Comparison of ENCODE assay signal across 10 cellular contexts in the genomic region with DNA sequence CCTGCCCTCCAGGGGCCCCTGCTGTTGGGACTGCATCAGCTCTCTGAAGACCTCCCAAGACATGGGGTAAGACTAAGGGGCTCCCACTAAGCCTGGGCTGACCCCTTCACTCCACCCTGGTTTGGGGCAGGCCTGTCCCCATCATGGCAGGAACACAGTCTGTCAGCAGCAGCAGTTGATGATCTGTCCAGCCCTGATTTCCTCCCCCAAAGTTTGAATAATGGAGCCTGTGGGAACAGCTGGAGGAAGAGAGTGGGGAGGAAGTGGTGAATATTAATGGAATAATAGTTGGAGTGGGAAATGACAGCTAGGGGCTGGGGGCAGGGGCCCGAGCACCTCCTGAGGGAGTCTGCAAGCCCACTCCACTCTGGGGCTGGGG. TPM values are rescaled to one million over a fixed set of nuclear protein-coding genes. Genes with fewer than 3 reads are reported as not detected.
A peak's percentile ranks its signal among the peaks of the same experiment; 100 is the strongest.
DNase-seq lines count a peak whose midpoint lies in the region; ATAC-seq and TF ChIP-seq lines count a peak whose summit lies in the region.
"Had no signal": no experiment of that assay in that cellular context is flagged by ENCODE, and none has a peak within 500 bp of the region (broad histone marks: within the 10 kb centered on the region; RNA-seq: fewer than 3 reads in every experiment).

No MANE protein-coding gene starts in this region.

- no peak for DNase-seq in T-helper 2 cell treated with Interferon-gamma antibody and Interleukin-4, amounts not matched to agents 5 μg/mL and 100 μg/mL, for 36 hours (ENCODE audit: low spot score)
- DNase-seq in T-helper 2 cell (no peak), left kidney (ENCODE audit: low read depth, low spot score) (peak; percentile 30), stomach (no peak), NCI-H2196 (lab: John Stamatoyannopoulos, UW; ENCODE audit: unreplicated experiment) (no peak)
- DNase-seq in activated naive CD8-positive, alpha-beta T cell treated with anti-CD3 and anti-CD28 coated beads, Interleukin-2, amount 50 U/mL, for 24 hours, result no peak
- DNase-seq in activated CD4-positive, alpha-beta T cell treated with anti-CD3 and anti-CD28 coated beads for 48 hours, result no peak
- DNase-seq in stimulated activated CD4-positive, alpha-beta T cell treated with anti-CD3 and anti-CD28 coated beads, Interleukin-2, amount 100 ng/mL, for 48 hours, result no peak

- H3K4me3 Mint-ChIP-seq in T-helper 2 cell treated with Interferon-gamma antibody and Interleukin-4, amounts not matched to agents 5 μg/mL and 100 μg/mL, for 36 hours, result peak overlapping the region; percentile 87
- peak overlapping the region; percentile 38 for H3K4me3 Mint-ChIP-seq in activated naive CD8-positive, alpha-beta T cell treated with anti-CD3 and anti-CD28 coated beads, Interleukin-2, amount 50 U/mL, for 24 hours

- no peak for TF ChIP-seq CTCF in stomach (IDR thresholded peaks at IDR 0.05)

- H3K4me3 ChIP-seq in stomach, result peak overlapping the region; percentile 46 to 56 (median 51)
- H3K4me3 ChIP-seq: A549 had no signal

- H3K27ac ChIP-seq in stomach, result peak overlapping the region; percentile 43 to 87 (median 80)
- H3K27ac ChIP-seq: A549 had no signal

- no peaks in the 10 kb centered on the region for H3K9me3 Mint-ChIP-seq in T-helper 2 cell treated with Interferon-gamma antibody and Interleukin-4, amounts not matched to agents 5 μg/mL and 100 μg/mL, for 36 hours
- H3K9me3 Mint-ChIP-seq in activated naive CD8-positive, alpha-beta T cell treated with anti-CD3 and anti-CD28 coated beads, Interleukin-2, amount 50 U/mL, for 24 hours, result no peaks in the 10 kb centered on the region

- H3K27me3 Mint-ChIP-seq in T-helper 2 cell treated with Interferon-gamma antibody and Interleukin-4, amounts not matched to agents 5 μg/mL and 100 μg/mL, for 36 hours (ENCODE audit: low read depth), result no peaks in the 10 kb centered on the region
- no peaks in the 10 kb centered on the region for H3K27me3 Mint-ChIP-seq in activated naive CD8-positive, alpha-beta T cell treated with anti-CD3 and anti-CD28 coated beads, Interleukin-2, amount 50 U/mL, for 24 hours

- no peaks in the 10 kb centered on the region for H3K9me3 ChIP-seq in stomach
- H3K9me3 ChIP-seq: A549 had no signal

- peaks cover 28 to 64% (median 63%) of the 10 kb centered on the region in 4 donors for H3K36me3 ChIP-seq in stomach

- H3K4me1 Mint-ChIP-seq in T-helper 2 cell treated with Interferon-gamma antibody and Interleukin-4, amounts not matched to agents 5 μg/mL and 100 μg/mL, for 36 hours (ENCODE audit: low read depth), result peaks cover 20% of the 10 kb centered on the region
- peaks cover 17% of the 10 kb centered on the region for H3K4me1 Mint-ChIP-seq in activated naive CD8-positive, alpha-beta T cell treated with anti-CD3 and anti-CD28 coated beads, Interleukin-2, amount 50 U/mL, for 24 hours

- peaks cover 27 to 50% (median 47%) of the 10 kb centered on the region in 4 donors for H3K4me1 ChIP-seq in stomach
- H3K4me1 ChIP-seq: A549 had no signal

- ATAC-seq in activated naive CD8-positive, alpha-beta T cell treated with anti-CD3 and anti-CD28 coated beads, Interleukin-2, amount 50 U/mL, for 24 hours, result peak; percentile 4
- ATAC-seq: A549 had no signal

- intact Hi-C loops in stomach (cut with DNase I; ENCODE audit: low total_unique reads), result no loop called here

- 53 to 87% (median 61%) methylated on average over 1 of the region's 1 CpG for WGBS in stomach, 5 donors

- no peak for TF ChIP-seq EP300 in stomach (IDR thresholded peaks at IDR 0.05)

- no peaks in the 10 kb centered on the region for H3K27me3 ChIP-seq in stomach

- TF ChIP-seq POLR2A in stomach (IDR thresholded peaks at IDR 0.05), result no peak

- peak overlapping the region; percentile 21 for H3K27ac Mint-ChIP-seq in T-helper 2 cell treated with Interferon-gamma antibody and Interleukin-4, amounts not matched to agents 5 μg/mL and 100 μg/mL, for 36 hours
- no peak overlapping the region for H3K27ac Mint-ChIP-seq in activated naive CD8-positive, alpha-beta T cell treated with anti-CD3 and anti-CD28 coated beads, Interleukin-2, amount 50 U/mL, for 24 hours

- H3K36me3 Mint-ChIP-seq in T-helper 2 cell treated with Interferon-gamma antibody and Interleukin-4, amounts not matched to agents 5 μg/mL and 100 μg/mL, for 36 hours (ENCODE audit: low read depth), result peaks cover 18% of the 10 kb centered on the region
- H3K36me3 Mint-ChIP-seq in activated naive CD8-positive, alpha-beta T cell treated with anti-CD3 and anti-CD28 coated beads, Interleukin-2, amount 50 U/mL, for 24 hours (ENCODE audit: low read depth), result peaks cover 11% of the 10 kb centered on the region

RNA-seq across cellular contexts. Expression of gene B3GNT8, which starts 1.3 kb away (rescaled TPM):
- total RNA-seq in stomach, result 100 to 1,000 TPM in 1 of 5 donors, 1 to 10 TPM in 1, under 1 TPM in 1, not detected in 2; 0.92 to 158 (median 1.7) TPM
- 1 to 10 TPM; 4.6 to 9.9 (median 6.1) TPM for polyA plus RNA-seq in stomach
- polyA plus RNA-seq: A549 had no signal

RNA-seq across cellular contexts. Expression of gene DMAC2, which starts 11.2 kb away (rescaled TPM):
- 10 to 100 TPM in 4 of 5 donors, 1 to 10 TPM in 1; 8.2 to 50.0 (median 36.4) TPM for total RNA-seq in stomach
- polyA plus RNA-seq in stomach, result 10 to 100 TPM; 44.1 to 50.9 (median 48.1) TPM

RNA-seq across cellular contexts. Expression of gene ERICH4, which starts 14.5 kb away (rescaled TPM):
- total RNA-seq in stomach, result not detected
- not detected for polyA plus RNA-seq in stomach
- total RNA-seq: temporal lobe had no signal

RNA-seq across cellular contexts. Expression of gene BCKDHA, which starts 30.9 kb away (rescaled TPM):
- total RNA-seq in stomach, result 10 to 100 TPM in 4 of 5 donors, 1 to 10 TPM in 1; 1.8 to 55.4 (median 23.0) TPM
- 10 to 100 TPM; 48.7 to 80.6 (median 50.9) TPM for polyA plus RNA-seq in stomach

RNA-seq across cellular contexts. Expression of gene EXOSC5, which starts 31.3 kb away (rescaled TPM):
- total RNA-seq in stomach, result 100 to 1,000 TPM in 1 of 5 donors, 10 to 100 TPM in 3, 1 to 10 TPM in 1; 4.8 to 131 (median 18.7) TPM
- polyA plus RNA-seq in stomach, result 10 to 100 TPM; 21.8 to 48.0 (median 26.0) TPM
